In the genomic region with DNA sequence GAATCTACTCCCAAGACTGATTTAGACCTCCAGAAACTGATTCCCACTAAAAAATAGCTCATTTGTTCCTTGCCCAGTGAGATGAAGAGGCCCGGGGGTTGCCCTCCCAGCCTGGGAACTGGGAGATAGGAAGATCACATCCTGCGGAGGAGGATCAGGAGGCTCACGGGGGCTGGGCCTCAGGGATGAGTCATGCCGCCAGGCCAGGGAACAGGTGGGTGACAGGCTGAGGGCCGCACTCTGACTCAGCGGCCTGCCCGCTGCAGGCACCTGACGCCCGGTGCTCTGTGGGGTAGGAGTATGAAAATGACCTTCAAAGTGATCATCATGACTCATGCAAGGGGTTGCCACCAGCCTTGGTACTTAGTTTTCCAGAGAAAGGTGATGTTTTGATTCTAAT, we compare ENCODE assay signal across 9 cellular contexts.
A peak's percentile ranks its signal among the peaks of the same experiment; 100 is the strongest.
DNase-seq lines count a peak whose midpoint lies in the region; ATAC-seq, FAIRE-seq and TF ChIP-seq lines count a peak whose summit lies in the region.
"Had no signal": no experiment of that assay in that cellular context is flagged by ENCODE, and none has a peak within 500 bp of the region (broad histone marks: within the 10 kb centered on the region; RNA-seq: fewer than 3 reads in every experiment).

No MANE protein-coding gene starts in this region.

- no peak overlapping the region for H3K18ac ChIP-seq in H1 (ENCODE audit: extremely low read depth, low read length)

- intact Hi-C loops in HCT116 (cut with micrococcal nuclease), result no loop called here
- intact Hi-C loops in testis (cut with DNase I; ENCODE audit: low total_unique reads), result no loop called here

- WGBS in H1 (ENCODE audit: extremely low coverage in 1 of 2, insufficient coverage in 1 of 2, insufficient read length in 1 of 2, insufficient replicate concordance in 2 of 2, low coverage in 1 of 2, low lambda C conversion rate in 2 of 2, missing lambda C conversion rate in 1 of 2), 2 experiments, result 33% methylated on average over 9 of the region's 9 CpGs; no CpG with 5 or more reads in 1 of the 2 experiments
- 62 to 67% methylated on average over 9 of the region's 9 CpGs for WGBS in testis, 2 donors
- 77 to 85% methylated on average over 9 of the region's 9 CpGs for WGBS in tibial nerve, 2 donors

- H3K9ac ChIP-seq in HCT116 (ENCODE audit: low read length) (no peak overlapping the region), H1 (replicated peaks in 1 of 4; ENCODE audit: extremely low read depth in 1 of 4, low read depth in 3 of 4, low read length in 3 of 4) (no peak overlapping the region)

- FAIRE-seq in H1 (lab: Jason Lieb, UNC), result no peak

- no TSS peak for BruUV-seq in HCT116 (replicated peaks; lab: Mats Ljungman, UMichigan)

- no peak overlapping the region for H4K5ac ChIP-seq in H1 (ENCODE audit: insufficient read length, low read depth, low read length)

- H3K79me2 ChIP-seq in HCT116 (ENCODE audit: insufficient read depth, low read length) (no peaks in the 10 kb centered on the region), H1 (ENCODE audit: control insufficient read depth in 1 of 2, insufficient read depth in 2 of 2, low read length in 2 of 2) (no peaks in the 10 kb centered on the region)

- no peak overlapping the region for H2BK5ac ChIP-seq in H1 (ENCODE audit: low read depth, low read length)

- ATAC-seq in HCT116, result peak; percentile 100

- DNase-seq in GM13977 (ENCODE audit: low spot score) (peak; percentile 52), HCT116 (ENCODE audit: low read depth, low spot score) (peak; percentile 68), RPMI8226 (peak; percentile 18), H1 (ENCODE audit: low read depth in 1 of 2, low spot score in 2 of 2) (peak; percentile 55 to 59), testis (peak; percentile 43), NCI-H146 (lab: John Stamatoyannopoulos, UW) (no peak), tibial nerve (ENCODE audit: low spot score in 2 of 2) (no peak), cerebellar nuclear complex (lab: John Stamatoyannopoulos, UW) (no peak)

- peaks cover 13 to 18% of the 10 kb centered on the region in 2 experiments for H3K4me1 ChIP-seq in HCT116 (ENCODE audit: control insufficient read depth in 1 of 2, insufficient read depth in 2 of 2, low read length in 2 of 2)
- peaks cover 0 to 4% (median 0%) of the 10 kb centered on the region in 4 experiments; a peak in 1 of 7 replicates for H3K4me1 ChIP-seq in H1 (replicated peaks in 1 of 4; ENCODE audit: control insufficient read depth in 3 of 4, insufficient read depth in 4 of 4, low read length in 3 of 4)
- H3K4me1 ChIP-seq in testis, result no peaks in the 10 kb centered on the region
- no peaks in the 10 kb centered on the region for H3K4me1 ChIP-seq in tibial nerve

- CTCF ChIA-PET in HCT116 (lab: Charles Lee) (no interaction called here), H1 (lab: Charles Lee; ENCODE audit: partially characterized antibody) (interaction anchor here (1.1 to 2.2 kb wide), 3 partner anchors 8 to 56 kb away, joined by 3 to 8 read pairs (median 4); no protein-coding TSS in a partner anchor)

- H4K20me1 ChIP-seq in HCT116 (ENCODE audit: insufficient read depth), result no peaks in the 10 kb centered on the region
- no peaks in the 10 kb centered on the region for H4K20me1 ChIP-seq in H1 (replicated peaks in 1 of 2; ENCODE audit: control insufficient read depth in 1 of 2, insufficient read depth in 2 of 2, low read length in 2 of 2)

- no peak for TF ChIP-seq POLR2A in HCT116 (IDR thresholded peaks at IDR 0.05; ENCODE audit: borderline replicate concordance, extremely low read depth, insufficient read depth, insufficient read length)
- TF ChIP-seq POLR2A in H1 (IDR thresholded peaks at IDR 0.05; ENCODE audit: control extremely low read depth in 1 of 2, low read depth in 2 of 2, low read length in 2 of 2), result no peak
- TF ChIP-seq POLR2A in testis (IDR thresholded peaks at IDR 0.05), result no peak
- no peak for TF ChIP-seq POLR2A in tibial nerve (IDR thresholded peaks at IDR 0.05)

- H2AFZ ChIP-seq in HCT116 (ENCODE audit: low read depth, low read length, poor library complexity, severe bottlenecking) (peak overlapping the region; percentile 89), H1 (ENCODE audit: low read length) (peak overlapping the region; percentile 55)

- no peak overlapping the region for H4K8ac ChIP-seq in H1 (ENCODE audit: extremely low read depth, insufficient read depth, low read length)

- no peaks in the 10 kb centered on the region for H3K23me2 ChIP-seq in H1 (ENCODE audit: low read depth, low read length)

- H2AK5ac ChIP-seq in H1 (ENCODE audit: low read depth, low read length), result no peak overlapping the region

- TF ChIP-seq RAD21 in HCT116 (IDR thresholded peaks at IDR 0.05; ENCODE audit: low read depth), result 0 out of 2 replicates have a peak, but pooled peaks have one; percentile 6
- no peak for TF ChIP-seq RAD21 in H1 (IDR thresholded peaks at IDR 0.05 in 1 of 2, conservative IDR thresholded peaks at IDR 0.05 in 1 of 2; ENCODE audit: low read depth in 2 of 2, low read length in 2 of 2)

- H3K9me3 ChIP-seq in HCT116 (ENCODE audit: control insufficient read depth in 1 of 2, insufficient read depth in 1 of 2, low read depth in 1 of 2, low read length in 2 of 2), result no peaks in the 10 kb centered on the region
- no peaks in the 10 kb centered on the region for H3K9me3 ChIP-seq in H1 (ENCODE audit: insufficient read depth in 2 of 2, low read depth in 1 of 2, low read length in 1 of 2)
- H3K9me3 ChIP-seq in testis, result no peaks in the 10 kb centered on the region
- no peaks in the 10 kb centered on the region for H3K9me3 ChIP-seq in tibial nerve

- no peak for TF ChIP-seq EP300 in H1 (IDR thresholded peaks at IDR 0.05; ENCODE audit: borderline replicate concordance in 1 of 2, low read depth in 2 of 2, low read length in 2 of 2)
- no peak for TF ChIP-seq EP300 in tibial nerve (IDR thresholded peaks at IDR 0.05)

- no peak overlapping the region for H3K14ac ChIP-seq in H1 (ENCODE audit: insufficient read length)

- no peak overlapping the region for H2BK20ac ChIP-seq in H1 (ENCODE audit: low read length)

- no peak overlapping the region; the same call in 1 of the 2 replicates for H3K27ac ChIP-seq in HCT116 (ENCODE audit: low read depth, low read length)
- no peak overlapping the region for H3K27ac ChIP-seq in H1 (ENCODE audit: low read depth, low read length)
- H3K27ac ChIP-seq in testis, result no peak overlapping the region
- H3K27ac ChIP-seq in tibial nerve, result no peak overlapping the region
- H3K27ac ChIP-seq: cardiac muscle cell had no signal

- no peaks in the 10 kb centered on the region for H3K79me1 ChIP-seq in H1 (ENCODE audit: low read depth, low read length)

- H3K23ac ChIP-seq in H1 (ENCODE audit: insufficient read length), result no peak overlapping the region

- H3K36me3 ChIP-seq in HCT116 (ENCODE audit: control insufficient read depth in 1 of 2, insufficient read depth in 2 of 2, low read length in 2 of 2) (no peaks in the 10 kb centered on the region), H1 (ENCODE audit: control insufficient read depth in 2 of 4, insufficient read depth in 4 of 4, low read length in 3 of 4) (no peaks in the 10 kb centered on the region), testis (ENCODE audit: low read depth, missing control alignments) (no peaks in the 10 kb centered on the region), tibial nerve (no peaks in the 10 kb centered on the region)
- H3K36me3 ChIP-seq: cardiac muscle cell had no signal

- in situ Hi-C loops in GM13977 (cut with MboI; ENCODE audit: low pct_unique_long_range_greater_than_20kb, low sequenced_read_pairs, unreplicated experiment), result no loop called here

- H3K4me2 ChIP-seq in HCT116 (ENCODE audit: low read length) (peak overlapping the region; percentile 71), H1 (ENCODE audit: insufficient read depth in 1 of 2, low read depth in 2 of 2, low read length in 2 of 2) (no peak overlapping the region)

- POLR2A ChIA-PET in HCT116 (lab: Charles Lee) (no interaction called here), H1 (lab: Charles Lee; ENCODE audit: partially characterized antibody) (no interaction called here)

- RAD21 ChIA-PET in HCT116 (lab: Charles Lee; ENCODE audit: low non-redundant PET in 1 of 2, low total read pairs in 2 of 2, uncharacterized antibody in 2 of 2, unreplicated experiment in 2 of 2), result no interaction called here

- H3K56ac ChIP-seq in H1 (replicated peaks; ENCODE audit: insufficient read length, low read depth, low read length), result no peak overlapping the region

- no peak overlapping the region for H2BK15ac ChIP-seq in H1 (ENCODE audit: low read length)

- H3K27me3 ChIP-seq in HCT116 (ENCODE audit: insufficient read depth, low read length) (no peaks in the 10 kb centered on the region), H1 (replicated peaks in 1 of 4; ENCODE audit: control insufficient read depth in 3 of 4, extremely low read depth in 1 of 4, insufficient read depth in 3 of 4, low read length in 3 of 4) (no peaks in the 10 kb centered on the region), testis (no peaks in the 10 kb centered on the region), tibial nerve (no peaks in the 10 kb centered on the region)

- H3K4me3 ChIP-seq in HCT116 (replicated peaks in 1 of 2; ENCODE audit: low read depth in 1 of 2, low read length in 2 of 2) (peak overlapping the region in 1 of 2 experiments; percentile 28; a peak in 1 of 4 replicates), H1 (ENCODE audit: extremely low read depth in 1 of 4, insufficient read depth in 2 of 4, low read depth in 3 of 4, low read length in 4 of 4) (no peak overlapping the region), testis (no peak overlapping the region), tibial nerve (no peak overlapping the region)
- H3K4me3 ChIP-seq: cardiac muscle cell had no signal

- H3K4ac ChIP-seq in H1 (replicated peaks; ENCODE audit: insufficient read length, low read depth, low read length), result no peak overlapping the region

- no peak for TF ChIP-seq CTCF in GM13977 (IDR thresholded peaks at IDR 0.05; ENCODE audit: extremely low read depth, insufficient read depth, missing control alignments)
- no peak for TF ChIP-seq CTCF in HCT116 (IDR thresholded peaks at IDR 0.05 in 2 of 3, conservative IDR thresholded peaks at IDR 0.05 in 1 of 3; ENCODE audit: borderline replicate concordance in 1 of 3, insufficient read depth in 1 of 3, low read depth in 2 of 3, low read length in 2 of 3)
- no peak for TF ChIP-seq CTCF in H1 (IDR thresholded peaks at IDR 0.05; ENCODE audit: control extremely low read depth in 1 of 3, insufficient read depth in 1 of 3, low read depth in 1 of 3, low read length in 3 of 3)
- TF ChIP-seq CTCF in testis (IDR thresholded peaks at IDR 0.05), result no peak
- TF ChIP-seq CTCF in tibial nerve (IDR thresholded peaks at IDR 0.05), result no peak

- no peak overlapping the region for H2BK12ac ChIP-seq in H1 (ENCODE audit: low read depth, low read length)

- H2BK120ac ChIP-seq in H1 (replicated peaks; ENCODE audit: low read depth, low read length), result no peak overlapping the region

- no peaks in the 10 kb centered on the region for H3K9me2 ChIP-seq in HCT116 (ENCODE audit: insufficient read depth)

- no peak overlapping the region for H4K91ac ChIP-seq in H1 (replicated peaks; ENCODE audit: insufficient read length, low read length)

TF ChIP-seq in HCT116, 20 proteins besides CTCF, POLR2A, EP300 and RAD21 (continues in another document):
- TF ChIP-seq ELF1 (IDR thresholded peaks at IDR 0.05; ENCODE audit: borderline replicate concordance, low read depth), result no peak
- peak; percentile 92 for TF ChIP-seq FOSL1 (IDR thresholded peaks at IDR 0.05; ENCODE audit: low read depth)

TF ChIP-seq in H1, 55 proteins besides CTCF, POLR2A, EP300 and RAD21 (continues in another document):
- TF ChIP-seq GABPA (IDR thresholded peaks at IDR 0.05; ENCODE audit: borderline replicate concordance, insufficient read depth, low read length), result no peak

Comparison
In these comparisons a context has a peak if more than half of its experiments do, and no peak if none do; other contexts are left out.
1. DNase-seq: peak in GM13977 (single experiment), HCT116 (single experiment), RPMI8226 (single experiment), H1 (2 of 2) and testis (single experiment); none in NCI-H146 (single experiment), tibial nerve (0 of 2) and cerebellar nuclear complex (0 of 2).